8 cellular contexts compared by ENCODE assay signal in the genomic region with DNA sequence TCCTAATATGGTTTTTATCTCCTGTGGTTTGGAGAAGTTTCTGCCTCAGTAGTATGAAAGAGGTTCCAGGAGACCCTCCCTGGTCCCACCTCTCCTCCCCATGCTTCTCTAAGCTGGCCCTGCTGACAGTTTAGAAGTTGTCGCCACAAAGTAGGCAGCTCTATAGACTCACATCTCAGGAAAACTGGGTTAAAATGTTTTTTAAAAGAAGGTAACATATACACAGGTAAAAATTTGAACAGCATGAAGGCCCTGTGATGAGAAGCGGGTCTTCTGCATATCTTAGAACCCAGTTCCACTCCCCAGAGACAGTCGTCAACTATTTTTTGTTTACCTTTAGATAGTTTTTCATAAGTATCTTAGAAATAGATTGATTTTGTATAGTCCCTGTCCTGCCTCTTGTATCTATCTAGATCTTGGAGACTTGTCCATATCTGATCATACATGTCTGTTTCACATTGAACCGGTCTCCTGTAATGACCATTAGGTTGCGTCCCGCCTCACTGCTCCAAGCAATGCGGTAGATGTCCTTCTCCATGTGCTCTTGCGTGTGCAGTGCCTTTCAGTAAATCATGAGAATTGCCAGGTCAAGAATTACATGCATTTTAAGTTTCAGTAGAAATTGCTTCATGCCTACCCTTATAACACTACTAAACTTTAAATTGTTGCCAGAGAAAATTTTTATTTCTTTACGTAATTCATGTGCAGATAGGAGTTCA. TPM values are rescaled to one million over a fixed set of nuclear protein-coding genes. Genes with fewer than 3 reads are reported as not detected.
DNase-seq lines count a peak whose midpoint lies in the region; ATAC-seq and TF ChIP-seq lines count a peak whose summit lies in the region.

No MANE protein-coding gene starts in this region.

- H3K4me1 Mint-ChIP-seq in central memory CD8-positive, alpha-beta T cell = peaks cover 83% of the 10 kb centered on the region

- POLR2A ChIA-PET in AG04450 (lab: Yijun Ruan, JAX) = interaction anchor here (0.5 to 2.1 kb wide), 9 partner anchors 12 to 147 kb away, joined by 3 to 9 read pairs (median 5); no protein-coding TSS in a partner anchor

- H3K4me3 ChIP-seq in AG04450 (ENCODE audit: low read depth, low read length) = peak overlapping the region; percentile 86
- H3K4me3 ChIP-seq in HUES64 (ENCODE audit: low read length) = peak overlapping the region; percentile 86
- H3K4me3 ChIP-seq in mesodermal cell (ENCODE audit: extremely low read depth, insufficient read depth, low read length, poor library complexity, severe bottlenecking) = peak overlapping the region; percentile 86

- peaks cover 26% of the 10 kb centered on the region for H3K36me3 ChIP-seq in HUES64 (ENCODE audit: insufficient read depth, low read length)
- H3K36me3 ChIP-seq in mesodermal cell (ENCODE audit: control insufficient read depth, insufficient read depth, low read length) = peaks cover 30% of the 10 kb centered on the region

- DNase-seq in AG04450 (ENCODE audit: low read depth, low spot score) (no peak), GM13976 (ENCODE audit: low spot score) (no peak)
- no peak for DNase-seq in central memory CD8-positive, alpha-beta T cell (ENCODE audit: low spot score in 2 of 2)

- peak overlapping the region; percentile 94 for H3K4me3 Mint-ChIP-seq in central memory CD8-positive, alpha-beta T cell

- H3K9ac ChIP-seq in HUES64 (ENCODE audit: low read depth, low read length) = peak overlapping the region; percentile 24; the same call in 1 of the 2 replicates

- no peaks in the 10 kb centered on the region for H3K27me3 Mint-ChIP-seq in central memory CD8-positive, alpha-beta T cell

- WGBS in HUES64 = 57% methylated on average over 8 of the region's 9 CpGs
- 68 to 71% methylated on average over 4 to 5 of the region's 9 CpGs for WGBS in mesodermal cell (ENCODE audit: insufficient coverage in 2 of 2), 2 experiments

- H3K27ac ChIP-seq in AG04450 (ENCODE audit: low read depth, low read length) (peak overlapping the region; percentile 91), HUES64 (ENCODE audit: low read depth, low read length) (peak overlapping the region; percentile 56; the same call in 1 of the 2 replicates), mesodermal cell (ENCODE audit: low read depth, low read length, severe bottlenecking) (peak overlapping the region; percentile 97)

- no peaks in the 10 kb centered on the region for H3K9me3 Mint-ChIP-seq in central memory CD8-positive, alpha-beta T cell

- H3K27me3 ChIP-seq in AG04450 (ENCODE audit: control insufficient read depth, insufficient read depth, low read length) = no peaks in the 10 kb centered on the region
- H3K27me3 ChIP-seq in HUES64 (ENCODE audit: insufficient read depth, low read length) = peaks cover 39% of the 10 kb centered on the region

- H3K9me3 ChIP-seq in AG04450 (ENCODE audit: control insufficient read depth, insufficient read depth, low read length) (peaks cover 4% of the 10 kb centered on the region; the same call in 1 of the 2 replicates), HUES64 (ENCODE audit: insufficient read depth, low read depth, low read length) (no peaks in the 10 kb centered on the region), mesodermal cell (ENCODE audit: control insufficient read depth, low read length) (no peaks in the 10 kb centered on the region)

- TF ChIP-seq CTCF in AG04450 (IDR thresholded peaks at IDR 0.05; ENCODE audit: low read depth, low read length) = no peak
- no peak for TF ChIP-seq CTCF in GM13976 (IDR thresholded peaks at IDR 0.05; ENCODE audit: borderline replicate concordance, control extremely low read depth, extremely low read depth, insufficient read depth, missing control alignments)

- in situ Hi-C loops in GM13976 (cut with MboI; ENCODE audit: low sequenced_read_pairs, unreplicated experiment) = no loop called here

- CTCF ChIA-PET in AG04450 (lab: Charles Lee) = interaction anchor here (0.7 to 3.8 kb wide), 5 partner anchors 46 to 193 kb away, joined by 4 to 29 read pairs (median 4); no protein-coding TSS in a partner anchor

- H3K27ac Mint-ChIP-seq in central memory CD8-positive, alpha-beta T cell (ENCODE audit: low read depth) = peak overlapping the region; percentile 98

- H3K36me3 Mint-ChIP-seq in central memory CD8-positive, alpha-beta T cell (ENCODE audit: insufficient read depth) = peaks cover 15% of the 10 kb centered on the region

- H3K4me1 ChIP-seq in HUES64 (ENCODE audit: insufficient read depth, low read length) (peaks cover 44% of the 10 kb centered on the region), mesodermal cell (ENCODE audit: control insufficient read depth, insufficient read depth, low read length, poor library complexity, severe bottlenecking) (peaks cover 48% of the 10 kb centered on the region)

- ATAC-seq in central memory CD8-positive, alpha-beta T cell (replicated peaks; ENCODE audit: extremely low read depth, poor library complexity, severe bottlenecking) = no peak
- no peak for ATAC-seq in GM21825 (IDR thresholded peaks at IDR 0.05; ENCODE audit: unreplicated experiment)
- no peak for ATAC-seq in HG03520 (IDR thresholded peaks at IDR 0.05; ENCODE audit: unreplicated experiment)
- ATAC-seq in GM21619 (IDR thresholded peaks at IDR 0.05; ENCODE audit: unreplicated experiment) = no peak

RNA-seq across cellular contexts. Expression of gene DUSP5, which starts 2.2 kb away (rescaled TPM):
- 35.7 and 39.6 TPM in 2 replicates for polyA plus RNA-seq in AG04450 (2011; rRNA removed)
- polyA minus RNA-seq in AG04450 (2011; rRNA and poly(A)+ RNA removed) = 93.1 and 158 TPM in 2 replicates
- 22.3 TPM for polyA plus RNA-seq in HUES64 (2013, experiment 1 of 2)
- 21.0 TPM for polyA plus RNA-seq in HUES64 (2013, experiment 2 of 2)
- 31.4 TPM for polyA plus RNA-seq in mesodermal cell (2013, experiment 1 of 2)
- polyA plus RNA-seq in mesodermal cell (2013, experiment 2 of 2) = 25.9 TPM
